Comparison of ENCODE assay signal across 3 cellular contexts in the genomic region with DNA sequence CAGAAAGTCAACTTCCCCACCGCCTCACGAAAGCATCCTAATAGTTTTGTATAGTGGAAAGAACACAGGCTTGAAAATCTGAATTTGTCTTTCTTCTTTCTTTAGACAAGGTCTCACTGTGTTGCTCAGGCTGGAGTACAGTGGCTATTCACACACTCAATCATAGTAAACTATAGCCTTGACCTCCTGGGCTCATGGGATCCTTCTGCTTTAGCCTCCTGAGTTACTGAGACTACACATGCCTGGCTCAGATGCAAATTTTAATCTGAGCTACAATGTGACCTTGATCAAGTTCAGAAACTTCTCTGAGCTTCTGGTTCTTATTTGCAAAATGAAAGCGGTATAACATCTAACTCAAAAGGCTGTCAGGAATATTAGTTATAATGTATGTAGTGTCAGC.
"Had no signal": no experiment of that assay in that cellular context is flagged by ENCODE, and none has a peak within 500 bp of the region (broad histone marks: within the 10 kb centered on the region; RNA-seq: fewer than 3 reads in every experiment).

No MANE protein-coding gene starts in this region.

- DNase-seq: GDM1, GF-D8 had no signal

- ATAC-seq: GM12878 had no signal

- H3K4me3 ChIP-seq: GM12878 had no signal
